10 cellular contexts compared by ENCODE assay signal in genomic region chr16:10992797-10993196, GRCh38. TPM values are rescaled to one million over a fixed set of nuclear protein-coding genes. Genes with fewer than 3 reads are reported as not detected.
DNase-seq lines count a peak whose midpoint lies in the region; ATAC-seq and TF ChIP-seq lines count a peak whose summit lies in the region.
"Had no signal": no experiment of that assay in that cellular context is flagged by ENCODE, and none has a peak within 500 bp of the region (broad histone marks: within the 10 kb centered on the region; RNA-seq: fewer than 3 reads in every experiment).

No MANE protein-coding gene starts in this region.

- no peaks in the 10 kb centered on the region for H3K9me3 ChIP-seq in colonic mucosa

- ATAC-seq in HG03108 (IDR thresholded peaks at IDR 0.05; ENCODE audit: unreplicated experiment): no peak

- in situ Hi-C loops in KBM-7 (cut with MboI; ENCODE audit: low pct_unique_long_range_greater_than_20kb, low sequenced_read_pairs): no loop called here

- H3K9ac ChIP-seq in colonic mucosa (ENCODE audit: low read depth in 2 of 2, low read length in 2 of 2): no peak overlapping the region

- no peaks in the 10 kb centered on the region for H3K4me1 ChIP-seq in colonic mucosa

- H3K4me3 ChIP-seq in colonic mucosa (no peak overlapping the region), retinal pigment epithelial cell (ENCODE audit: low read length) (no peak overlapping the region)
- H3K4me3 ChIP-seq: skin epidermis had no signal

- no peaks in the 10 kb centered on the region for H3K36me3 ChIP-seq in colonic mucosa

- DNase-seq in GM03348 (ENCODE audit: low spot score): peak; percentile 82
- peak; percentile 53 for DNase-seq in NCI-H460 (ENCODE audit: extremely low read depth, low read depth)
- peak; percentile 45 for DNase-seq in colonic mucosa
- peak; percentile 16 for DNase-seq in retinal pigment epithelial cell (ENCODE audit: low read depth)
- DNase-seq in NCI-H2107 treated with DMSO at 0.1 percent for 48 hours (lab: John Stamatoyannopoulos, UW; ENCODE audit: unreplicated experiment): no peak
- DNase-seq in KBM-7: no peak
- no peak for DNase-seq in NCI-H446 (lab: John Stamatoyannopoulos, UW)
- DNase-seq: foreskin melanocyte had no signal

- no peaks in the 10 kb centered on the region for H3K27me3 ChIP-seq in colonic mucosa

- intact Hi-C loops in colonic mucosa (cut with DNase I): no loop called here

- TF ChIP-seq CTCF in colonic mucosa (IDR thresholded peaks at IDR 0.05): no peak
- TF ChIP-seq CTCF in retinal pigment epithelial cell (conservative IDR thresholded peaks at IDR 0.05; ENCODE audit: low read depth, low read length): no peak

- H3K27ac ChIP-seq in colonic mucosa: no peak overlapping the region

RNA-seq across cellular contexts. Expression of gene CLEC16A, which starts 48.4 kb away (rescaled TPM):
- 9.9 and 10.8 TPM in 2 replicates for total RNA-seq in NCI-H460 (2014; rRNA removed; shearing (Covaris generic))
- polyA plus RNA-seq in NCI-H460 (2014; cell fraction: nucleus; rRNA removed): 4.4 and 7.2 TPM in 2 replicates
- 10 to 100 TPM; 24.9 to 29.6 TPM for total RNA-seq in colonic mucosa

RNA-seq across cellular contexts. Expression of gene DEXI, which starts 50.5 kb away (rescaled TPM):
- total RNA-seq in NCI-H460 (2014; rRNA removed; shearing (Covaris generic)): 35.3 and 41.9 TPM in 2 replicates
- polyA plus RNA-seq in NCI-H460 (2014; cell fraction: nucleus; rRNA removed): 42.6 and 50.1 TPM in 2 replicates
- total RNA-seq in colonic mucosa: 10 to 100 TPM; 23.8 to 29.5 TPM

Comparison
In these comparisons a context has a peak if more than half of its experiments do, and no peak if none do; other contexts are left out.
1. DNase-seq: peak in GM03348 (single experiment), NCI-H460 (single experiment), colonic mucosa (single experiment) and retinal pigment epithelial cell (single experiment); none in NCI-H2107 treated with DMSO at 0.1 percent for 48 hours (single experiment), KBM-7 (single experiment) and NCI-H446 (0 of 2).